ENCODE assay signal across 1 cellular context in the genomic region with DNA sequence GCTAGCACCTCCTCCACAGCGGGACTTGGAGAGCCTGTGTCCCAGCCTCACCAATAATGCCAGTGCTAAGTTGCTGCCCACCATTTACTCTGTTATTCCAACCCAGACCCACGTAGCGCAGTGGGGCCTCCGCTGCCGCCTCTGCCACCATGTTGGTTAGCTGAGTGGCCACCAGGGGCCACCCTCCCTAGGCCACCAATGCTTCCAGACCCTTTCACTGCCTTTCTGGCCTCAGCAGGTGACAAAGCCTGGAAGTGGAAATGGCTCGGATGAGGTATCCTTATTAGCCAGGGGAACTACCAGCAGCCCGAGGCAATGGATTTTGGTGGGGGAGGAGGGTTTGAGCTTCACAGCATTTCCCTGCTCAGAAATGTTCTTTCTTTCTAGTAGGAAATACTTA.
TF ChIP-seq lines count a peak whose summit lies in the region.

No MANE protein-coding gene starts in this region.

TF ChIP-seq in H1, 55 proteins besides CTCF, POLR2A, EP300 and RAD21:
- no peak for TF ChIP-seq JUN (IDR thresholded peaks at IDR 0.05; ENCODE audit: low read depth, low read length)
- TF ChIP-seq YY1 (IDR thresholded peaks at IDR 0.05; ENCODE audit: low read depth, low read length): peak; percentile 70; the same call in 1 of the 2 replicates
